In genomic region chr21:33402011-33402979, GRCh38 we compare ENCODE assay signal across 1 cellular context.
A peak's percentile ranks its signal among the peaks of the same experiment; 100 is the strongest.
TF ChIP-seq lines count a peak whose summit lies in the region.

No MANE protein-coding gene starts in this region.

TF ChIP-seq in WTC11, 78 proteins besides CTCF, POLR2A, EP300 and RAD21 (continued from another document):
- no peak for TF ChIP-seq ZSCAN18 (CRISPR knock-in tag; IDR thresholded peaks at IDR 0.05)
- TF ChIP-seq USF1 (CRISPR knock-in tag; IDR thresholded peaks at IDR 0.05) = peak; percentile 53; the same call in 1 of the 2 replicates
- TF ChIP-seq PRDM15 (CRISPR knock-in tag; IDR thresholded peaks at IDR 0.05) = no peak
- peak; percentile 96 for TF ChIP-seq FOXP4 (CRISPR knock-in tag; IDR thresholded peaks at IDR 0.05)
- TF ChIP-seq MAX (CRISPR knock-in tag; IDR thresholded peaks at IDR 0.05) = peak; percentile 79
- peak; percentile 50; the same call in 1 of the 2 replicates for TF ChIP-seq JUN (CRISPR knock-in tag; IDR thresholded peaks at IDR 0.05)
- TF ChIP-seq ZNF317 (CRISPR knock-in tag; IDR thresholded peaks at IDR 0.05; ENCODE audit: borderline replicate concordance, low read depth) = no peak
- TF ChIP-seq NR2C2 (CRISPR knock-in tag; IDR thresholded peaks at IDR 0.05) = no peak
- peak; percentile 76; the same call in 1 of the 2 replicates for TF ChIP-seq IRF1 (CRISPR knock-in tag; IDR thresholded peaks at IDR 0.05)
- no peak for TF ChIP-seq RORB (CRISPR knock-in tag; IDR thresholded peaks at IDR 0.05)
- TF ChIP-seq ARID4B (CRISPR knock-in tag; IDR thresholded peaks at IDR 0.05; ENCODE audit: borderline replicate concordance) = peak; percentile 22; the same call in 1 of the 2 replicates
